12 cellular contexts compared by ENCODE assay signal in genomic region chr7:150382844-150383225, GRCh38. TPM values are rescaled to one million over a fixed set of nuclear protein-coding genes. Genes with fewer than 3 reads are reported as not detected.
DNase-seq lines count a peak whose midpoint lies in the region; ATAC-seq and TF ChIP-seq lines count a peak whose summit lies in the region.
"Had no signal": no experiment of that assay in that cellular context is flagged by ENCODE, and none has a peak within 500 bp of the region (broad histone marks: within the 10 kb centered on the region; RNA-seq: fewer than 3 reads in every experiment).

No MANE protein-coding gene starts in this region.

- intact Hi-C loops in dorsolateral prefrontal cortex (cut with DNase I): loop anchor here in 1 of 2 donors (10.0 kb wide), 1 partner anchor 498 kb away; no protein-coding TSS in a partner anchor
- intact Hi-C loops in activated CD4-positive, alpha-beta T cell treated with anti-CD3 and anti-CD28 coated beads for 36 hours (cut with DNase I, micrococcal nuclease): no loop called here

- H3K4me3 Mint-ChIP-seq in activated CD4-positive, alpha-beta T cell treated with anti-CD3 and anti-CD28 coated beads for 36 hours: no peak overlapping the region

- no peak overlapping the region for H3K27ac Mint-ChIP-seq in activated CD4-positive, alpha-beta T cell treated with anti-CD3 and anti-CD28 coated beads for 36 hours

- peaks cover 7% of the 10 kb centered on the region for H4K20me1 ChIP-seq in osteoblast (ENCODE audit: insufficient read depth, low read length)

- no peak overlapping the region for H3K4me2 ChIP-seq in osteoblast (ENCODE audit: insufficient read depth, low read length)

- H3K27ac ChIP-seq in dorsolateral prefrontal cortex (peak overlapping the region; percentile 76 to 100 (median 97)), osteoblast (ENCODE audit: low read depth, low read length) (no peak overlapping the region)
- H3K27ac ChIP-seq: gastrocnemius medialis had no signal

- H3K36me3 ChIP-seq in osteoblast (ENCODE audit: insufficient read depth, low read length): no peaks in the 10 kb centered on the region
- H3K36me3 ChIP-seq: gastrocnemius medialis had no signal

- TF ChIP-seq CTCF in GM12864 (IDR thresholded peaks at IDR 0.05; ENCODE audit: low read depth, low read length, missing control alignments) (no peak), dorsolateral prefrontal cortex (IDR thresholded peaks at IDR 0.05 in 54 of 56, conservative IDR thresholded peaks at IDR 0.05 in 2 of 56; ENCODE audit: low read depth in 1 of 56, partially characterized antibody in 56 of 56) (no peak), osteoblast (IDR thresholded peaks at IDR 0.05; ENCODE audit: extremely low read depth, low read depth, low read length) (no peak)

- H3K4me3 ChIP-seq in GM12864 (ENCODE audit: low read depth, low read length) (peak overlapping the region; percentile 25), dorsolateral prefrontal cortex (peak overlapping the region in 46 of 59 donors; percentile 0 to 62 (median 39)), osteoblast (ENCODE audit: insufficient read depth, low read length) (no peak overlapping the region)
- H3K4me3 ChIP-seq: gastrocnemius medialis had no signal

- H3K4me1 ChIP-seq in osteoblast (ENCODE audit: insufficient read depth, low read length): peaks cover 12% of the 10 kb centered on the region

- peaks cover 35% of the 10 kb centered on the region for H3K79me2 ChIP-seq in osteoblast (ENCODE audit: insufficient read depth, low read length)

- POLR2A ChIA-PET in activated CD4-positive, alpha-beta T cell treated with anti-CD3 and anti-CD28 coated beads for 36 hours (lab: Charles Lee): no interaction called here

- H3K9me3 Mint-ChIP-seq in activated CD4-positive, alpha-beta T cell treated with anti-CD3 and anti-CD28 coated beads for 36 hours (ENCODE audit: low read depth): no peaks in the 10 kb centered on the region
- H3K9me3 Mint-ChIP-seq: CD8-positive, alpha-beta memory T cell had no signal

- H3K36me3 Mint-ChIP-seq in activated CD4-positive, alpha-beta T cell treated with anti-CD3 and anti-CD28 coated beads for 36 hours (ENCODE audit: low read depth): peaks cover 2% of the 10 kb centered on the region

- H3K27me3 Mint-ChIP-seq in activated CD4-positive, alpha-beta T cell treated with anti-CD3 and anti-CD28 coated beads for 36 hours: no peaks in the 10 kb centered on the region

- peaks cover 23% of the 10 kb centered on the region for H3K4me1 Mint-ChIP-seq in activated CD4-positive, alpha-beta T cell treated with anti-CD3 and anti-CD28 coated beads for 36 hours

- H3K9me3 ChIP-seq in osteoblast (ENCODE audit: low read depth, low read length): no peaks in the 10 kb centered on the region
- H3K9me3 ChIP-seq: gastrocnemius medialis had no signal

- CTCF ChIA-PET in activated CD4-positive, alpha-beta T cell treated with anti-CD3 and anti-CD28 coated beads for 36 hours (lab: Charles Lee): no interaction called here

- ATAC-seq in HG03135 (IDR thresholded peaks at IDR 0.05; ENCODE audit: unreplicated experiment): no peak
- ATAC-seq in HG02884 (IDR thresholded peaks at IDR 0.05; ENCODE audit: unreplicated experiment): no peak
- ATAC-seq in activated CD4-positive, alpha-beta T cell treated with anti-CD3 and anti-CD28 coated beads for 36 hours: no peak
- ATAC-seq: gastrocnemius medialis had no signal

- no peak overlapping the region for H2AFZ ChIP-seq in osteoblast (ENCODE audit: low read length)

- no peak for DNase-seq in GM12864 (ENCODE audit: low read depth)
- peak; percentile 63 for DNase-seq in NAMALWA (ENCODE audit: low spot score)
- DNase-seq in dorsolateral prefrontal cortex: no peak
- peak; percentile 68 for DNase-seq in osteoblast (ENCODE audit: insufficient read length, low spot score, missing footprints)
- DNase-seq in 8988T: no peak
- no peak for DNase-seq in activated CD4-positive, alpha-beta T cell treated with anti-CD3 and anti-CD28 coated beads for 36 hours
- DNase-seq: CD8-positive, alpha-beta memory T cell; gastrocnemius medialis; kidney; NCI-H187 had no signal

- H3K27me3 ChIP-seq in dorsolateral prefrontal cortex (no peaks in the 10 kb centered on the region), osteoblast (ENCODE audit: insufficient read depth, low read length) (no peaks in the 10 kb centered on the region)
- H3K27me3 ChIP-seq: gastrocnemius medialis had no signal

RNA-seq across cellular contexts. Expression of gene ZNF775, which starts 3.7 kb away (rescaled TPM):
- total RNA-seq in dorsolateral prefrontal cortex (10 to 100 TPM in 91 of 120 experiments, 1 to 10 TPM in 29; 6.0 to 19.8 (median 12.1) TPM), osteoblast (5.0 and 6.2 TPM in 2 replicates)
- 1 to 10 TPM; 3.9 to 5.1 TPM for total RNA-seq in activated CD4-positive, alpha-beta T cell treated with anti-CD3 and anti-CD28 coated beads for 36 hours

RNA-seq across cellular contexts. Expression of gene REPIN1, which starts 14.2 kb away (rescaled TPM):
- total RNA-seq in dorsolateral prefrontal cortex: 100 to 1,000 TPM in 95 of 120 experiments, 10 to 100 TPM in 25; 82.2 to 205 (median 110) TPM
- total RNA-seq in osteoblast: 53.6 and 57.5 TPM in 2 replicates
- total RNA-seq in activated CD4-positive, alpha-beta T cell treated with anti-CD3 and anti-CD28 coated beads for 36 hours: 10 to 100 TPM; 48.2 to 55.6 TPM

RNA-seq across cellular contexts. Expression of gene RARRES2, which starts 41.4 kb away (rescaled TPM):
- total RNA-seq in dorsolateral prefrontal cortex (10 to 100 TPM; 13.5 to 63.7 (median 23.5) TPM), osteoblast (18.3 and 26.1 TPM in 2 replicates)
- not detected for total RNA-seq in activated CD4-positive, alpha-beta T cell treated with anti-CD3 and anti-CD28 coated beads for 36 hours
- total RNA-seq: CD8-positive, alpha-beta memory T cell had no signal

RNA-seq across cellular contexts. Expression of gene ACTR3C, which starts 59.5 kb away (rescaled TPM):
- total RNA-seq in dorsolateral prefrontal cortex (10 to 100 TPM in 55 of 120 experiments, 1 to 10 TPM in 65; 1.9 to 30.5 (median 9.7) TPM), osteoblast (1.8 and 3.8 TPM in 2 replicates)
- total RNA-seq in activated CD4-positive, alpha-beta T cell treated with anti-CD3 and anti-CD28 coated beads for 36 hours: 1 to 10 TPM; 3.2 to 4.7 TPM

RNA-seq across cellular contexts. Expression of gene LRRC61, which starts 59.7 kb away (rescaled TPM):
- 10 to 100 TPM in 24 of 120 experiments, 1 to 10 TPM in 96; 2.9 to 15.0 (median 7.7) TPM for total RNA-seq in dorsolateral prefrontal cortex
- 1.8 and 4.0 TPM in 2 replicates for total RNA-seq in osteoblast
- 10 to 100 TPM; 13.0 to 17.4 TPM for total RNA-seq in activated CD4-positive, alpha-beta T cell treated with anti-CD3 and anti-CD28 coated beads for 36 hours

Comparison
In these comparisons a context has a peak if more than half of its experiments do, and no peak if none do; other contexts are left out.
1. DNase-seq: peak in NAMALWA (single experiment) and osteoblast (single experiment); none in GM12864 (single experiment), dorsolateral prefrontal cortex (0 of 10), 8988T (single experiment) and activated CD4-positive, alpha-beta T cell treated with anti-CD3 and anti-CD28 coated beads for 36 hours (single experiment).
2. RNA of gene RARRES2, which starts 41.4 kb away (total RNA-seq): 18.3 to 26.1 TPM in osteoblast and 13.5 to 63.7 TPM in dorsolateral prefrontal cortex; not detected in activated CD4-positive, alpha-beta T cell treated with anti-CD3 and anti-CD28 coated beads for 36 hours; every median in the first group is over 10 times any median in the second.